Comparison of ENCODE assay signal across 8 cellular contexts in the genomic region with DNA sequence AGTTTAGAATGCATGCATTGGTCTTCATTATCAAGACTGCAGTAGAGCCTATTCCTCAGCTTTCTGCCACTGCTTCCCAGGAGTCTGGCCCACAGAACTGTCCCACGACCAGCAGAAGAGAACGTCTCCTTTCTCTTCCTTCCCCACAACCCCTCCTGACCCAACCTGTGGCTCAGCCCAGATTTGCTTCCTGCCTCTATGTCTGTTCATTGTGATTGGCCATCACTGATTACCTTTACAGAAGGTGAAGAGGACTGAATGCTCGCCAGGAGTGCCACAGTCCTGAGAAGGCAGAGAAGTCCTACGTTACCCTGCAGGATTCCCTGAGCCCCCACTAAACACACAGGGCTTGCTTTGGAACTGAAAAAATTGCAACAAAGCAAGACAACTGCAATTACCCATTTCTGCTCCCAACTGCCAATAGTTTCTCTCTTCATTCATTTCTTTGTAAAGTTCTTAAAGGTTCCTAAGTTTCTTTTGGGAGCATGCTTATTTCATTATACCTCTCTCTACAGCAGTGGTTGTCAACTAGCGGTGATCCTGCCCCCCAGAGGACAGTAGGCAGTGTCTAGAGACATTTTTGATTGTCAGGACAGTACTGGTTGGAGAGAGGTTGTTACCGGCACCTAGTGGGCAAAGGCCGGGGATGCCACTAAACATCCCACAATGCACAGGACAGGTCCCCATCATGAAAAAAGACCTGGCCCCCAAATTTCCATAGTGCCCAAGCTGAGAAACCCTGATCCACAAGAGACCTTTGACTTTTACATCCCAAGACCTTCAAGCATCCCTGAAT. TPM values are rescaled to one million over a fixed set of nuclear protein-coding genes. Genes with fewer than 3 reads are reported as not detected.
DNase-seq lines count a peak whose midpoint lies in the region; ATAC-seq and TF ChIP-seq lines count a peak whose summit lies in the region.

No MANE protein-coding gene starts in this region.

- H4K91ac ChIP-seq in IMR-90 (ENCODE audit: insufficient read depth, low read depth, low read length): no peak overlapping the region

- no peak overlapping the region for H2BK20ac ChIP-seq in IMR-90 (ENCODE audit: low read depth, low read length)

- H3K9me3 ChIP-seq in IMR-90 (ENCODE audit: control insufficient read depth, insufficient read depth, low read length) (no peaks in the 10 kb centered on the region), colonic mucosa (no peaks in the 10 kb centered on the region)

- H2BK120ac ChIP-seq in IMR-90 (ENCODE audit: low read depth, low read length): no peak overlapping the region

- H2AK9ac ChIP-seq in IMR-90 (replicated peaks; ENCODE audit: low read depth, low read length, poor library complexity): no peak overlapping the region

- POLR2A ChIA-PET in IMR-90 (lab: Charles Lee; ENCODE audit: unreplicated experiment): no interaction called here

- H4K20me1 ChIP-seq in IMR-90 (ENCODE audit: insufficient read depth, low read length): peaks cover 6% of the 10 kb centered on the region; the same call in 1 of the 2 replicates

- no peak overlapping the region for H3K4me2 ChIP-seq in IMR-90 (ENCODE audit: low read depth, low read length)

- no peak overlapping the region for H3K4me3 ChIP-seq in IMR-90 (ENCODE audit: insufficient read depth, low read depth, low read length)
- no peak overlapping the region for H3K4me3 ChIP-seq in colonic mucosa
- H3K4me3 ChIP-seq in lower leg skin (ENCODE audit: low read depth, poor library complexity, severe bottlenecking): no peak overlapping the region

- H3K56ac ChIP-seq in IMR-90 (ENCODE audit: extremely low read depth, insufficient read depth, low read length): no peak overlapping the region

- H3K9ac ChIP-seq in IMR-90 (ENCODE audit: low read depth, low read length) (no peak overlapping the region), colonic mucosa (ENCODE audit: low read depth in 2 of 2, low read length in 2 of 2) (no peak overlapping the region)

- H3K36me3 ChIP-seq in IMR-90 (ENCODE audit: control insufficient read depth, insufficient read depth, low read length): peaks cover 16% of the 10 kb centered on the region
- H3K36me3 ChIP-seq in colonic mucosa: no peaks in the 10 kb centered on the region

- H3K4ac ChIP-seq in IMR-90 (ENCODE audit: low read depth, low read length): no peak overlapping the region

- no peaks in the 10 kb centered on the region; the same call in 1 of the 2 replicates for H3K9me1 ChIP-seq in IMR-90 (ENCODE audit: insufficient read depth, low read length)

- CTCF ChIA-PET in IMR-90 (lab: Yijun Ruan, JAX): no interaction called here

- peaks cover 19 to 47% of the 10 kb centered on the region in 2 experiments for H3K79me1 ChIP-seq in IMR-90 (ENCODE audit: low read depth in 1 of 2, low read length in 2 of 2)

- ATAC-seq in IMR-90 (ENCODE audit: low read depth): no peak
- no peak for ATAC-seq in HG02610 (IDR thresholded peaks at IDR 0.05; ENCODE audit: unreplicated experiment)
- no peak for ATAC-seq in activated CD4-positive, CD25-positive, alpha-beta regulatory T cell treated with anti-CD3 and anti-CD28 coated beads, Interleukin-2, amount 50 U/mL, for 24 hours

- intact Hi-C loops in IMR-90 (cut with micrococcal nuclease): no loop called here
- intact Hi-C loops in colonic mucosa (cut with DNase I): loop anchor here (5.0 kb wide), 1 partner anchor 38 kb away; no protein-coding TSS in a partner anchor
- intact Hi-C loops in lower leg skin (cut with DNase I; ENCODE audit: low total_unique reads): no loop called here

- 0 out of 2 replicates have a peak, but pooled peaks have one; percentile 11 for TF ChIP-seq RAD21 in IMR-90 (IDR thresholded peaks at IDR 0.05; ENCODE audit: low read length)

- no peak overlapping the region for H2BK5ac ChIP-seq in IMR-90 (ENCODE audit: low read depth, low read length, poor library complexity, severe bottlenecking)

- no CpG with 5 or more reads among the region's 7 CpGs for WGBS in IMR-90 (ENCODE audit: extremely low coverage in 2 of 2, insufficient read length in 1 of 2), 2 experiments
- WGBS in lower leg skin, 2 donors: 72 to 74% methylated on average over 7 of the region's 7 CpGs

- H4K5ac ChIP-seq in IMR-90 (ENCODE audit: low read depth, low read length): no peak overlapping the region

- H3K14ac ChIP-seq in IMR-90 (replicated peaks; ENCODE audit: low read depth, low read length): no peak overlapping the region

- no peak overlapping the region for H3K18ac ChIP-seq in IMR-90 (ENCODE audit: low read depth, low read length)

- H2AFZ ChIP-seq in IMR-90 (replicated peaks; ENCODE audit: low read length, poor library complexity): no peak overlapping the region

- no peaks in the 10 kb centered on the region for H3K27me3 ChIP-seq in IMR-90 (ENCODE audit: control insufficient read depth, insufficient read depth, low read length)
- H3K27me3 ChIP-seq in colonic mucosa: no peaks in the 10 kb centered on the region

- H2AK5ac ChIP-seq in IMR-90 (ENCODE audit: low read depth, low read length): no peak overlapping the region

- DNase-seq in DMS 273 (lab: John Stamatoyannopoulos, UW; ENCODE audit: unreplicated experiment) (peak; percentile 83), IMR-90 (no peak), UCSD-AML1 (lab: John Stamatoyannopoulos, UW; ENCODE audit: unreplicated experiment) (peak; percentile 25), iris pigment epithelial cell (ENCODE audit: low read depth) (peak; percentile 25), colonic mucosa (no peak), lower leg skin (ENCODE audit: low spot score in 2 of 2) (no peak)

- TF ChIP-seq POLR2A in IMR-90 (IDR thresholded peaks at IDR 0.05; ENCODE audit: low read depth, low read length): no peak
- no peak for TF ChIP-seq POLR2A in lower leg skin (IDR thresholded peaks at IDR 0.05)

- H2BK15ac ChIP-seq in IMR-90 (ENCODE audit: low read depth, low read length): no peak overlapping the region

- TF ChIP-seq CTCF in IMR-90 (conservative IDR thresholded peaks at IDR 0.05; ENCODE audit: low read depth, low read length) (peak; percentile 24; the same call in 1 of the 2 replicates), colonic mucosa (IDR thresholded peaks at IDR 0.05) (no peak), lower leg skin (IDR thresholded peaks at IDR 0.05) (no peak)

- no peak overlapping the region for H3K23ac ChIP-seq in IMR-90 (ENCODE audit: low read depth, low read length)

- no peak overlapping the region for H4K8ac ChIP-seq in IMR-90 (ENCODE audit: low read depth in 2 of 2, low read length in 2 of 2)

- H3K4me1 ChIP-seq in IMR-90 (ENCODE audit: control insufficient read depth, insufficient read depth, low read length) (peaks cover 6% of the 10 kb centered on the region; the same call in 1 of the 2 replicates), colonic mucosa (peaks cover 6% of the 10 kb centered on the region)

- H3K27ac ChIP-seq in IMR-90 (ENCODE audit: insufficient read depth, low read length) (no peak overlapping the region), colonic mucosa (no peak overlapping the region)

- dilution Hi-C loops in IMR-90 (cut with HindIII; ENCODE audit: low sequenced_read_pairs, unreplicated experiment): no loop called here

- in situ Hi-C loops in IMR-90 (cut with MboI; ENCODE audit: low sequenced_read_pairs): no loop called here

- BruUV-seq in IMR-90 (replicated peaks; lab: Mats Ljungman, UMichigan): no TSS peak

TF ChIP-seq in IMR-90, 13 proteins besides CTCF, POLR2A, EP300 and RAD21:
- no peak for TF ChIP-seq NFE2L2 (IDR thresholded peaks at IDR 0.05; ENCODE audit: low read depth, low read length)
- TF ChIP-seq, protein P1, sequence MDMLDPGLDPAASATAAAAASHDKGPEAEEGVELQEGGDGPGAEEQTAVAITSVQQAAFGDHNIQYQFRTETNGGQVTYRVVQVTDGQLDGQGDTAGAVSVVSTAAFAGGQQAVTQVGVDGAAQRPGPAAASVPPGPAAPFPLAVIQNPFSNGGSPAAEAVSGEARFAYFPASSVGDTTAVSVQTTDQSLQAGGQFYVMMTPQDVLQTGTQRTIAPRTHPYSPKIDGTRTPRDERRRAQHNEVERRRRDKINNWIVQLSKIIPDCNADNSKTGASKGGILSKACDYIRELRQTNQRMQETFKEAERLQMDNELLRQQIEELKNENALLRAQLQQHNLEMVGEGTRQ (IDR thresholded peaks at IDR 0.05; ENCODE audit: low read depth, low read length): no peak
- 0 out of 2 replicates have a peak, but pooled peaks have one; percentile 15 for TF ChIP-seq SMC3 (IDR thresholded peaks at IDR 0.05; ENCODE audit: low read depth, low read length)

RNA-seq across cellular contexts. Expression of gene NAT9, which starts 4.5 kb away (rescaled TPM):
- 25.8 and 48.9 TPM in 2 replicates for total RNA-seq in IMR-90 (2012; rRNA removed)
- polyA plus RNA-seq in IMR-90 (2012; rRNA removed): 60.7 and 62.0 TPM in 2 replicates
- polyA plus RNA-seq in IMR-90 (2012; cell fraction: cytosol; rRNA removed): 37.4 and 41.6 TPM in 2 replicates
- polyA plus RNA-seq in IMR-90 (2012; cell fraction: nucleus; rRNA removed; ENCODE audit: low replicate concordance): 399 and 532 TPM in 2 replicates
- 10 to 100 TPM; 28.4 to 52.6 TPM for total RNA-seq in colonic mucosa
- 10 to 100 TPM; 14.3 to 26.6 (median 18.1) TPM for total RNA-seq in lower leg skin

RNA-seq across cellular contexts. Expression of gene NHERF1, which starts 32.2 kb away (rescaled TPM):
- total RNA-seq in IMR-90 (2012; rRNA removed) (3.3 and 3.8 TPM in 2 replicates), colonic mucosa (100 to 1,000 TPM; 186 to 244 TPM), lower leg skin (10 to 100 TPM; 47.6 to 67.7 (median 58.6) TPM)
- polyA plus RNA-seq in IMR-90 (2012; rRNA removed): 11.8 and 14.5 TPM in 2 replicates
- polyA plus RNA-seq in IMR-90 (2012; cell fraction: cytosol; rRNA removed): 12.1 and 16.9 TPM in 2 replicates
- 8.0 and 9.1 TPM in 2 replicates for polyA plus RNA-seq in IMR-90 (2012; cell fraction: nucleus; rRNA removed; ENCODE audit: low replicate concordance)

RNA-seq across cellular contexts. Expression of gene RAB37, which starts 43.6 kb away (rescaled TPM):
- total RNA-seq in IMR-90 (2012; rRNA removed) (not detected in 2 replicates), colonic mucosa (1 to 10 TPM; 4.5 to 7.2 TPM), lower leg skin (1 to 10 TPM in 1 of 4 donors, under 1 TPM in 1, not detected in 2; 0.57 to 1.7 TPM)
- polyA plus RNA-seq in IMR-90 (2012; rRNA removed): 0.19 TPM in 1 of 2 replicates, not detected in the other
- 0.09 and 0.10 TPM in 2 replicates for polyA plus RNA-seq in IMR-90 (2012; cell fraction: cytosol; rRNA removed)
- 0.12 and 0.16 TPM in 2 replicates for polyA plus RNA-seq in IMR-90 (2012; cell fraction: nucleus; rRNA removed; ENCODE audit: low replicate concordance)

Comparison
In these comparisons a context has a peak if more than half of its experiments do, and no peak if none do; other contexts are left out.
1. DNase-seq: peak in DMS 273 (single experiment), UCSD-AML1 (single experiment) and iris pigment epithelial cell (single experiment); none in IMR-90 (single experiment), colonic mucosa (single experiment) and lower leg skin (0 of 2).
2. RNA of gene NHERF1, which starts 32.2 kb away (total RNA-seq): 186 to 244 TPM in colonic mucosa and 47.6 to 67.7 TPM in lower leg skin; 3.3 to 3.8 TPM in IMR-90; every median in the first group is over 10 times any median in the second.